9 cellular contexts compared by ENCODE assay signal in the genomic region with DNA sequence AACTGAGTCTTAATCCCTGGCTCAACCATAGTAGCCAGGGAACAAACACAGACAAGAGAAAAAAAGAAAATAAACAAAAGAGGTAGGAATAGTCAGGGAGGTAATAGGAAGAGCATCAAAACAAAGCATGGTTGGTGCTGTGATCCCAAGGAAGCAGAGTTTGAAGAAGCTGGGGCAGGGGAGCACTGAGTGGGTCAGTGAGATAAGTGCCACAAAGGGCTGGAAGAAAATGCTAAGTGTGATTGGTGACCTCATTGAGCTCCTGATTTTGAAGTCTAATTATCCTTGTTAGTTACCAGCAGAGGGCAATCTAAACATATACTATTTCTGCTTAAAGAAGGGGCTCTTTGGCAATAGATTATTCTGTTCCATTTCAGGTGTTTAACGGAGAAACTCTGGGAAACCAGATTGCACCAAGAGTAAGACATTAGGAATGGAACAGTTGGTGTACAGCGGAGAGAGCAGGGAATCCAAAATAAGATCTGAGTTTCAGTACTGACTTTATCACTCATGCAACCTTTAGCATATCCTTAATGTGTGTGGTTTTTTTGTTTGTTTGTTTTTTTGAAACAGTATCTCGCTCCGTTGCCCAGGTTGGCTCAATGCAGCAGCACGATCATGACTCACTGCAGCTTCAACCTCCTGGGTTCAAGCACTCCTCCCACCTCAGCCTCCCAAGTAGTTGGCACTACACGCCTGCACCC. TPM values are rescaled to one million over a fixed set of nuclear protein-coding genes. Genes with fewer than 3 reads are reported as not detected.
A peak's percentile ranks its signal among the peaks of the same experiment; 100 is the strongest.
DNase-seq lines count a peak whose midpoint lies in the region; ATAC-seq, FAIRE-seq and TF ChIP-seq lines count a peak whose summit lies in the region.
"Had no signal": no experiment of that assay in that cellular context is flagged by ENCODE, and none has a peak within 500 bp of the region (broad histone marks: within the 10 kb centered on the region; RNA-seq: fewer than 3 reads in every experiment).

No MANE protein-coding gene starts in this region.

- no peaks in the 10 kb centered on the region for H3K27me3 ChIP-seq in PC-9 (ENCODE audit: insufficient read depth, low read depth)
- H3K27me3 ChIP-seq in endodermal cell (ENCODE audit: control insufficient read depth, insufficient read depth, low read length, poor library complexity, severe bottlenecking): no peaks in the 10 kb centered on the region

- H3K36me3 ChIP-seq in PC-9 (ENCODE audit: low read depth): no peaks in the 10 kb centered on the region
- peaks cover 9% of the 10 kb centered on the region for H3K36me3 ChIP-seq in endodermal cell (ENCODE audit: control insufficient read depth, insufficient read depth, low read length)

- no peaks in the 10 kb centered on the region for H3K4me1 ChIP-seq in PC-9 (replicated peaks; ENCODE audit: insufficient read depth)
- peaks cover 7% of the 10 kb centered on the region for H3K4me1 ChIP-seq in endodermal cell (ENCODE audit: control insufficient read depth, insufficient read depth, low read length)

- H3K4me3 Mint-ChIP-seq in endodermal cell (no peak overlapping the region), mesothelial cell of epicardium (no peak overlapping the region)
- no peak overlapping the region for H3K4me3 Mint-ChIP-seq in activated CD4-positive, alpha-beta memory T cell treated with anti-CD3 and anti-CD28 coated beads, Interleukin-2, amount 10 ng/mL, durations not matched to agents 7 days and 5 days

- peak; percentile 90 for FAIRE-seq in GM12892 (lab: Jason Lieb, UNC)
- FAIRE-seq: endometrium had no signal

- peaks cover 16% of the 10 kb centered on the region for H3K4me1 Mint-ChIP-seq in endodermal cell
- H3K4me1 Mint-ChIP-seq in mesothelial cell of epicardium: peaks cover 2% of the 10 kb centered on the region
- no peaks in the 10 kb centered on the region for H3K4me1 Mint-ChIP-seq in activated CD4-positive, alpha-beta memory T cell treated with anti-CD3 and anti-CD28 coated beads, Interleukin-2, amount 10 ng/mL, durations not matched to agents 7 days and 5 days

- H3K79me2 ChIP-seq in PC-9 (ENCODE audit: low read depth): no peaks in the 10 kb centered on the region

- DNase-seq in ACHN (peak; percentile 60), GM12892 (ENCODE audit: insufficient read length) (no peak), PC-9 (peak; percentile 1 to 53), endodermal cell (peak; percentile 64), mesothelial cell of epicardium (ENCODE audit: low spot score in 2 of 2, unreplicated experiment in 2 of 2) (no peak)
- no peak for DNase-seq in activated CD4-positive, alpha-beta memory T cell treated with anti-CD3 and anti-CD28 coated beads, Interleukin-2, amount 10 ng/mL, durations not matched to agents 7 days and 5 days

- H3K9ac ChIP-seq in endodermal cell (ENCODE audit: extremely low read depth, low read length, poor library complexity, severe bottlenecking): no peak overlapping the region

- no peak for ATAC-seq in HG02610 (IDR thresholded peaks at IDR 0.05; ENCODE audit: unreplicated experiment)

- H4K20me1 ChIP-seq in PC-9 (ENCODE audit: insufficient read depth): no peaks in the 10 kb centered on the region

- H3K27ac Mint-ChIP-seq in endodermal cell: peak overlapping the region; percentile 92
- no peak overlapping the region for H3K27ac Mint-ChIP-seq in mesothelial cell of epicardium
- no peak overlapping the region for H3K27ac Mint-ChIP-seq in activated CD4-positive, alpha-beta memory T cell treated with anti-CD3 and anti-CD28 coated beads, Interleukin-2, amount 10 ng/mL, durations not matched to agents 7 days and 5 days

- peaks cover 10% of the 10 kb centered on the region for H3K36me3 Mint-ChIP-seq in endodermal cell (ENCODE audit: low read depth)
- peaks cover 2% of the 10 kb centered on the region for H3K36me3 Mint-ChIP-seq in mesothelial cell of epicardium
- H3K36me3 Mint-ChIP-seq in activated CD4-positive, alpha-beta memory T cell treated with anti-CD3 and anti-CD28 coated beads, Interleukin-2, amount 10 ng/mL, durations not matched to agents 7 days and 5 days (ENCODE audit: low read depth): no peaks in the 10 kb centered on the region

- in situ Hi-C loops in ACHN (cut with HindIII; ENCODE audit: low pct_ligation_motif_present, low pct_unique_long_range_greater_than_20kb, low sequenced_read_pairs): no loop called here

- H3K27ac ChIP-seq in PC-9: no peak overlapping the region
- peak overlapping the region; percentile 2 for H3K27ac ChIP-seq in endodermal cell (ENCODE audit: low read depth, low read length)

- H3K9me3 ChIP-seq in PC-9 (ENCODE audit: insufficient read depth, low read depth) (no peaks in the 10 kb centered on the region), endodermal cell (ENCODE audit: control insufficient read depth, low read length) (no peaks in the 10 kb centered on the region)

- H3K9me3 Mint-ChIP-seq in endodermal cell (no peaks in the 10 kb centered on the region), mesothelial cell of epicardium (no peaks in the 10 kb centered on the region)
- no peaks in the 10 kb centered on the region for H3K9me3 Mint-ChIP-seq in activated CD4-positive, alpha-beta memory T cell treated with anti-CD3 and anti-CD28 coated beads, Interleukin-2, amount 10 ng/mL, durations not matched to agents 7 days and 5 days

- no peak for TF ChIP-seq POLR2A in GM12892 (IDR thresholded peaks at IDR 0.05; ENCODE audit: low read depth, low read length)

- peak; percentile 69 for TF ChIP-seq CTCF in LNCAP (IDR thresholded peaks at IDR 0.05)
- TF ChIP-seq CTCF in PC-9 (conservative IDR thresholded peaks at IDR 0.05): peak; percentile 75
- peak; percentile 78 for TF ChIP-seq CTCF in endodermal cell (conservative IDR thresholded peaks at IDR 0.05)
- TF ChIP-seq CTCF in mesothelial cell of epicardium (IDR thresholded peaks at IDR 0.05; ENCODE audit: unreplicated experiment): peak; percentile 45

- no peaks in the 10 kb centered on the region for H3K9me2 ChIP-seq in PC-9 (ENCODE audit: insufficient read depth)

- H3F3A ChIP-seq in PC-9 (ENCODE audit: insufficient read depth, low read depth): no peaks in the 10 kb centered on the region

- no peak overlapping the region for H2AFZ ChIP-seq in PC-9

- 72 to 82% methylated on average over 5 to 6 of the region's 6 CpGs for WGBS in endodermal cell (ENCODE audit: insufficient coverage in 1 of 2, insufficient read length in 1 of 2), 2 experiments

- CTCF ChIA-PET in PC-9 (lab: Charles Lee): interaction anchor here (0.5 to 1.7 kb wide), 17 partner anchors 11 to 1176 kb away, joined by 3 to 15 read pairs (median 3); no protein-coding TSS in a partner anchor
- CTCF ChIA-PET in activated CD4-positive, alpha-beta memory T cell treated with anti-CD3 and anti-CD28 coated beads, Interleukin-2, amount 10 ng/mL, durations not matched to agents 7 days and 5 days (lab: Charles Lee): interaction anchor here (0.6 to 2.9 kb wide), 27 partner anchors 9 to 382 kb away, joined by 3 to 21 read pairs (median 3); partner anchors contain the start of gene MR1

- no TSS peak for BruUV-seq in PC-9 (replicated peaks; lab: Mats Ljungman, UMichigan)

- POLR2A ChIA-PET in PC-9 (lab: Charles Lee; ENCODE audit: unreplicated experiment): interaction anchor here (0.6 to 0.7 kb wide), 4 partner anchors 210 to 354 kb away, joined by 3 to 6 read pairs (median 5); no protein-coding TSS in a partner anchor
- POLR2A ChIA-PET in activated CD4-positive, alpha-beta memory T cell treated with anti-CD3 and anti-CD28 coated beads, Interleukin-2, amount 10 ng/mL, durations not matched to agents 7 days and 5 days (lab: Charles Lee): interaction anchor here (1.1 kb wide), 1 partner anchor 282 kb away, joined by 3 read pairs; no protein-coding TSS in a partner anchor

- intact Hi-C loops in PC-9 (cut with micrococcal nuclease; ENCODE audit: unreplicated experiment): loop anchor here (1.0 to 5.0 kb wide), 5 partner anchors 156 to 543 kb away; no protein-coding TSS in a partner anchor

- H3K4me3 ChIP-seq in PC-9 (no peak overlapping the region), endodermal cell (ENCODE audit: low read length) (no peak overlapping the region)

- no peak overlapping the region for H3K4me2 ChIP-seq in PC-9

- no peaks in the 10 kb centered on the region for H3K27me3 Mint-ChIP-seq in endodermal cell (ENCODE audit: insufficient read depth)
- H3K27me3 Mint-ChIP-seq in mesothelial cell of epicardium (ENCODE audit: low read depth): no peaks in the 10 kb centered on the region
- no peaks in the 10 kb centered on the region for H3K27me3 Mint-ChIP-seq in activated CD4-positive, alpha-beta memory T cell treated with anti-CD3 and anti-CD28 coated beads, Interleukin-2, amount 10 ng/mL, durations not matched to agents 7 days and 5 days

RNA-seq across cellular contexts. Expression of gene KIAA1614, which starts 30.7 kb away (rescaled TPM):
- 0.40 TPM for polyA plus RNA-seq in GM12892 (2012; ENCODE audit: missing spikeins)
- total RNA-seq in PC-9 (2021) (0.15 TPM in 1 of 2 replicates, not detected in the other), endodermal cell (1 to 10 TPM; 3.3 to 5.8 TPM), mesothelial cell of epicardium (5.4 to 7.4 TPM (median 7.3 TPM) in 3 replicates)
- 1.2 TPM for polyA plus RNA-seq in endodermal cell (2013, experiment 1 of 2)
- polyA plus RNA-seq in endodermal cell (2013, experiment 2 of 2): 1.3 TPM
- under 1 TPM; 0.03 to 0.13 TPM for total RNA-seq in activated CD4-positive, alpha-beta memory T cell treated with anti-CD3 and anti-CD28 coated beads, Interleukin-2, amount 10 ng/mL, durations not matched to agents 7 days and 5 days

Comparison
In these comparisons a context has a peak if more than half of its experiments do, and no peak if none do; other contexts are left out.
1. DNase-seq: peak in ACHN (single experiment), PC-9 (2 of 2) and endodermal cell (single experiment); none in GM12892 (single experiment), mesothelial cell of epicardium (0 of 2) and activated CD4-positive, alpha-beta memory T cell treated with anti-CD3 and anti-CD28 coated beads, Interleukin-2, amount 10 ng/mL, durations not matched to agents 7 days and 5 days (single experiment).
2. Peak in every context shown above with its lines, with median percentiles within 50 percentile points of each other: CTCF ChIP-seq.